Comparison of ENCODE assay signal across 9 cellular contexts in genomic region chr15:47711654-47712053, GRCh38. TPM values are rescaled to one million over a fixed set of nuclear protein-coding genes. Genes with fewer than 3 reads are reported as not detected.
DNase-seq lines count a peak whose midpoint lies in the region; ATAC-seq and TF ChIP-seq lines count a peak whose summit lies in the region.
"Had no signal": no experiment of that assay in that cellular context is flagged by ENCODE, and none has a peak within 500 bp of the region (broad histone marks: within the 10 kb centered on the region; RNA-seq: fewer than 3 reads in every experiment).

No MANE protein-coding gene starts in this region.

- ATAC-seq in HG02623 (IDR thresholded peaks at IDR 0.05; ENCODE audit: unreplicated experiment) (no peak), HG03442 (IDR thresholded peaks at IDR 0.05; ENCODE audit: unreplicated experiment) (no peak)

- no peak for TF ChIP-seq EP300 in transverse colon (IDR thresholded peaks at IDR 0.05; ENCODE audit: low read depth)

- TF ChIP-seq CTCF in OCI-LY3 (IDR thresholded peaks at IDR 0.05; ENCODE audit: low read depth, low read length) (peak; percentile 73), fibroblast of mammary gland (conservative IDR thresholded peaks at IDR 0.05; ENCODE audit: control insufficient read depth, insufficient read depth, low read depth, low read length) (peak; percentile 76), transverse colon (IDR thresholded peaks at IDR 0.05) (peak in 4 of 5 experiments; percentile 29 to 52 (median 38))

- H4K20me1 ChIP-seq in OCI-LY3 (ENCODE audit: insufficient read depth, low read length), result no peaks in the 10 kb centered on the region

- H3K27me3 ChIP-seq in OCI-LY3 (ENCODE audit: low read depth, low read length) (peaks cover 41% of the 10 kb centered on the region), transverse colon (peaks cover 3% of the 10 kb centered on the region)

- DNase-seq in NOMO-1 treated with DMSO at 0.1 percent for 48 hours (lab: John Stamatoyannopoulos, UW; ENCODE audit: unreplicated experiment) (peak; percentile 29), NOMO-1 treated with dmso at 0.1 percent for 144 hours (lab: John Stamatoyannopoulos, UW; ENCODE audit: unreplicated experiment) (no peak), fibroblast of mammary gland (ENCODE audit: low read depth) (peak; percentile 33), transverse colon (no peak), NK-92 (lab: John Stamatoyannopoulos, UW; ENCODE audit: unreplicated experiment) (no peak)
- DNase-seq: activated CD4-positive, alpha-beta T cell treated with anti-CD3 and anti-CD28 coated beads for 48 hours had no signal

- intact Hi-C loops in transverse colon (cut with DNase I; ENCODE audit: low total_unique reads), result no loop called here

- no peak overlapping the region for H3K9ac ChIP-seq in OCI-LY3 (ENCODE audit: low read length)

- no peak overlapping the region for H3K4me2 ChIP-seq in OCI-LY3 (ENCODE audit: low read length)

- no peaks in the 10 kb centered on the region for H3K36me3 ChIP-seq in OCI-LY3 (replicated peaks; ENCODE audit: low read depth, low read length)
- H3K36me3 ChIP-seq in transverse colon, result no peaks in the 10 kb centered on the region

- no peaks in the 10 kb centered on the region for H3K9me3 ChIP-seq in OCI-LY3 (ENCODE audit: insufficient read depth, low read length)
- no peaks in the 10 kb centered on the region for H3K9me3 ChIP-seq in transverse colon

- H3K4me3 ChIP-seq in OCI-LY3 (ENCODE audit: low read length), result no peak overlapping the region
- H3K4me3 ChIP-seq in fibroblast of mammary gland (ENCODE audit: control insufficient read depth, low read depth, low read length), result no peak overlapping the region
- H3K4me3 ChIP-seq in transverse colon, result no peak overlapping the region

- H3K27ac ChIP-seq in OCI-LY3 (ENCODE audit: low read length) (no peak overlapping the region), transverse colon (no peak overlapping the region)

- H3K4me1 ChIP-seq in OCI-LY3 (ENCODE audit: low read length) (no peaks in the 10 kb centered on the region), transverse colon (peaks cover 0 to 44% (median 21%) of the 10 kb centered on the region in 4 donors)

- no peak overlapping the region for H2AFZ ChIP-seq in OCI-LY3 (ENCODE audit: low read depth, low read length)

- TF ChIP-seq POLR2A in transverse colon (IDR thresholded peaks at IDR 0.05), result no peak

- no peaks in the 10 kb centered on the region for H3K79me2 ChIP-seq in OCI-LY3 (ENCODE audit: low read length)

- in situ Hi-C loops in transverse colon (cut with MboI; ENCODE audit: low pct_ligation_motif_present in 1 of 4, low pct_unique_long_range_greater_than_20kb in 1 of 4, low sequenced_read_pairs in 3 of 4), result loop anchor here in 1 of 4 donors (25.0 kb wide), 1 partner anchor 276 kb away; no protein-coding TSS in a partner anchor

RNA-seq across cellular contexts. Expression of gene SEMA6D, which starts 5.7 kb away (rescaled TPM):
- 10 to 100 TPM; 23.3 to 59.4 (median 42.7) TPM for total RNA-seq in transverse colon

Comparison
In these comparisons a context has a peak if more than half of its experiments do, and no peak if none do; other contexts are left out.
1. DNase-seq: peak in NOMO-1 treated with DMSO at 0.1 percent for 48 hours (single experiment) and fibroblast of mammary gland (single experiment); none in NOMO-1 treated with dmso at 0.1 percent for 144 hours (single experiment), transverse colon (single experiment) and NK-92 (single experiment).
2. Peak in every context shown above with its lines, with median percentiles within 50 percentile points of each other: CTCF ChIP-seq.